21 cellular contexts compared by ENCODE assay signal in genomic region chr4:88028961-88029360, GRCh38. TPM values are rescaled to one million over a fixed set of nuclear protein-coding genes. Genes with fewer than 3 reads are reported as not detected.
DNase-seq lines count a peak whose midpoint lies in the region; ATAC-seq and TF ChIP-seq lines count a peak whose summit lies in the region.
"Had no signal": no experiment of that assay in that cellular context is flagged by ENCODE, and none has a peak within 500 bp of the region (broad histone marks: within the 10 kb centered on the region; RNA-seq: fewer than 3 reads in every experiment).

No MANE protein-coding gene starts in this region.

- no peaks in the 10 kb centered on the region for H3K27me3 ChIP-seq in PC-9 (ENCODE audit: insufficient read depth, low read depth)
- H3K27me3 ChIP-seq: body of pancreas, heart right ventricle, neural progenitor cell, right atrium auricular region had no signal

- no peak for TF ChIP-seq CTCF in PC-9 (conservative IDR thresholded peaks at IDR 0.05)

- peak overlapping the region; percentile 49; the same call in 1 of the 2 replicates for H3K4me2 ChIP-seq in PC-9
- H3K4me2 ChIP-seq: neural progenitor cell had no signal

- 0 out of 2 replicates have a peak, but pooled peaks cover 7% of the 10 kb centered on the region for H3K36me3 ChIP-seq in PC-9 (ENCODE audit: low read depth)

- H3K4me3 ChIP-seq in PC-9 = no peak overlapping the region
- H3K4me3 ChIP-seq: body of pancreas, heart right ventricle, neural progenitor cell, right atrium auricular region had no signal

- H3K27me3 Mint-ChIP-seq in dendritic cell treated with granulocyte-macrophage colony-stimulating factor and Interleukin-4, amounts not matched to agents 40 ng/mL and 50 ng/mL, for 4 days = no peaks in the 10 kb centered on the region
- H3K27me3 Mint-ChIP-seq: activated B cell treated with CpG ODN at 0.5 μM for 24 hours; CD4-positive, alpha-beta memory T cell had no signal

- CTCF ChIA-PET in PC-9 (lab: Charles Lee) = no interaction called here

- peaks cover 77% of the 10 kb centered on the region for H3K36me3 Mint-ChIP-seq in dendritic cell treated with granulocyte-macrophage colony-stimulating factor and Interleukin-4, amounts not matched to agents 40 ng/mL and 50 ng/mL, for 4 days (ENCODE audit: low read depth)

- POLR2A ChIA-PET in PC-9 (lab: Charles Lee; ENCODE audit: unreplicated experiment) = no interaction called here

- H3K9me3 ChIP-seq in PC-9 (ENCODE audit: insufficient read depth, low read depth) = no peaks in the 10 kb centered on the region
- H3K9me3 ChIP-seq: body of pancreas had no signal

- peak overlapping the region; percentile 89 for H3K27ac Mint-ChIP-seq in dendritic cell treated with granulocyte-macrophage colony-stimulating factor and Interleukin-4, amounts not matched to agents 40 ng/mL and 50 ng/mL, for 4 days
- H3K27ac Mint-ChIP-seq: activated B cell treated with CpG ODN at 0.5 μM for 24 hours, neural progenitor cell had no signal

- DNase-seq in Ammon's horn (ENCODE audit: low spot score) = peak; percentile 14
- no peak for DNase-seq in PC-9
- peak; percentile 27 for DNase-seq in myocyte (ENCODE audit: low read depth)
- DNase-seq in stimulated activated CD4-positive, alpha-beta T cell treated with anti-CD3 and anti-CD28 coated beads, Interleukin-2, amount 100 ng/mL, for 48 hours = no peak
- no peak for DNase-seq in HUDEP-2 (lab: John Stamatoyannopoulos, UW; ENCODE audit: unreplicated experiment in 76 of 76)
- no peak for DNase-seq in hepatic stellate cell (ENCODE audit: low spot score)
- DNase-seq: ACHN; activated B cell treated with CpG ODN at 0.5 μM for 24 hours; activated naive CD4-positive, alpha-beta T cell; body of pancreas; CD4-positive, alpha-beta memory T cell; H9; heart right ventricle; KG1; NCI-H1417; NK-92 treated with Interleukin-12 subunit alpha and Interleukin-12 subunit beta, amount 100 ng/mL, for 24 hours had no signal

- no TSS peak for BruUV-seq in PC-9 (replicated peaks; lab: Mats Ljungman, UMichigan)

- no peaks in the 10 kb centered on the region for H4K20me1 ChIP-seq in PC-9 (ENCODE audit: insufficient read depth)

- peaks cover 19% of the 10 kb centered on the region for H3K4me1 ChIP-seq in PC-9 (replicated peaks; ENCODE audit: insufficient read depth)
- H3K4me1 ChIP-seq: body of pancreas, neural progenitor cell had no signal

- H3K9me3 Mint-ChIP-seq in dendritic cell treated with granulocyte-macrophage colony-stimulating factor and Interleukin-4, amounts not matched to agents 40 ng/mL and 50 ng/mL, for 4 days = peaks cover 25% of the 10 kb centered on the region

- no peak for ATAC-seq in GM18909 (IDR thresholded peaks at IDR 0.05; ENCODE audit: poor library complexity, unreplicated experiment)
- ATAC-seq: body of pancreas had no signal

- H3K4me3 Mint-ChIP-seq in dendritic cell treated with granulocyte-macrophage colony-stimulating factor and Interleukin-4, amounts not matched to agents 40 ng/mL and 50 ng/mL, for 4 days = peak overlapping the region; percentile 48
- H3K4me3 Mint-ChIP-seq: activated B cell treated with CpG ODN at 0.5 μM for 24 hours; CD4-positive, alpha-beta memory T cell; H9; neural progenitor cell had no signal

- no peaks in the 10 kb centered on the region for H3K79me2 ChIP-seq in PC-9 (ENCODE audit: low read depth)

- peak overlapping the region; percentile 83 for H3K27ac ChIP-seq in PC-9
- H3K27ac ChIP-seq: body of pancreas, neural progenitor cell, right atrium auricular region, RWPE1 had no signal

- H3K9me2 ChIP-seq in PC-9 (ENCODE audit: insufficient read depth) = no peaks in the 10 kb centered on the region

- H3K4me1 Mint-ChIP-seq in dendritic cell treated with granulocyte-macrophage colony-stimulating factor and Interleukin-4, amounts not matched to agents 40 ng/mL and 50 ng/mL, for 4 days (ENCODE audit: low read depth) = peaks cover 39% of the 10 kb centered on the region
- H3K4me1 Mint-ChIP-seq: activated B cell treated with CpG ODN at 0.5 μM for 24 hours, neural progenitor cell had no signal

- peaks cover 10% of the 10 kb centered on the region; the same call in 1 of the 2 replicates for H3F3A ChIP-seq in PC-9 (ENCODE audit: insufficient read depth, low read depth)

- no peak overlapping the region for H2AFZ ChIP-seq in PC-9
- H2AFZ ChIP-seq: neural progenitor cell had no signal

- intact Hi-C loops in PC-9 (cut with micrococcal nuclease; ENCODE audit: unreplicated experiment) = no loop called here
- intact Hi-C loops in dendritic cell treated with granulocyte-macrophage colony-stimulating factor and Interleukin-4, amounts not matched to agents 40 ng/mL and 50 ng/mL, for 4 days (cut with micrococcal nuclease) = loop anchor here (10.0 kb wide), 1 partner anchor 294 kb away; no protein-coding TSS in a partner anchor

RNA-seq across cellular contexts. Expression of gene PKD2, which starts 21.5 kb away (rescaled TPM):
- total RNA-seq in PC-9 (2021) = 10.2 and 16.3 TPM in 2 replicates
- 38.9 and 41.7 TPM in 2 replicates for total RNA-seq in myocyte
- polyA plus RNA-seq in myocyte (2012) = 49.7 TPM

RNA-seq across cellular contexts. Expression of gene SPP1, which starts 53.4 kb away (rescaled TPM):
- total RNA-seq in PC-9 (2021) = 212 and 249 TPM in 2 replicates
- not detected in 2 replicates for total RNA-seq in myocyte
- polyA plus RNA-seq in myocyte (2012) = 0.49 TPM
- total RNA-seq: activated B cell treated with CpG ODN at 0.5 μM for 24 hours had no signal
- polyA plus RNA-seq: CD4-positive, alpha-beta memory T cell had no signal

Comparison
In these comparisons a context has a peak if more than half of its experiments do, and no peak if none do; other contexts are left out.
1. DNase-seq: peak in Ammon's horn (single experiment) and myocyte (single experiment); none in PC-9 (0 of 2), stimulated activated CD4-positive, alpha-beta T cell treated with anti-CD3 and anti-CD28 coated beads, Interleukin-2, amount 100 ng/mL, for 48 hours (0 of 2), HUDEP-2 (0 of 76) and hepatic stellate cell (single experiment).
2. RNA of gene SPP1, which starts 53.4 kb away (total RNA-seq): 212 to 249 TPM in PC-9; not detected in myocyte; every median in the first group is over 100 times any median in the second.